ENCODE assay signal across 9 cellular contexts in the genomic region with DNA sequence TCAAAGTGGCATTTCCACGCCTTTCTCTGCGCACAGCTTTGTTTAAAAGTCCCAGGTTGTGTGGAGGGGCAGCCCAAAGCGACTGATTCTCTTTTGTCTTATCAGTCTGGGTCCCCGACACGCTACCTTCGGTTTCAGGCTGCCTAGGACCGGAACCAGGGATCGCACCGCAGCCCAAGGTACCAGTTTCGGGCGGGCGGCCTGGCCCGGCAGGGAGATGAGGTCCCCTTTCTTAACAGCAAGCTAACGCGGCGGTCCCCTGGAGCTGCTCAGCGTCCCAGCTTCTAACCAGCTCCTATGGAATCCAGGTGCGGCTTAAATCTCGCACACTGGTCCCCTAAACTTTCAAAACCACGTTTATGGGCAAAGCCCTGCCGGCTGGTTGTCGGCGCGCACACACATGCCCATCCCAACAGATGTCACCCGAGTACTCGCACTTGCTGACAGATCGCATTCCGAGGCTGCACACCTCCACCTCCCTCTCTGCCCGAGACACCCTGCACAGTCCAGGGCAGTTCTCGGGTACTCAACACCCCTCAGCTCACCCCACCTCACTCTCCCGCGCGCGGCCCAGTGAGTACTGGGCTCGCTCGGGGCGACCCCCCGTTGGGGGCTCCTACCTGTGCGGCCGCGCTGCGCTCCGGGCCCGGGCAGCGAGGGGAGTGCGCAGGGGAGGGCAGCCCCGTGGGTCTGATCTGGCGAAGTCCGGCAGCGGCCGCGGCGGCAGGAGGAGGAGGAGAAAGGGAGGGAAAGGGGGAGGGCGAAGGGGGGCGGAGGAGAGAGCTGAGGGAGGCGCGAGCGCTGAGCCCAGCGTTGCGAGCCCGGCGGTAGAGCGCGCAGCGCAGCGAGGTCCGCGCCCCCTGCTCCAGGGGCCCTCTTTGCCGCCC. TPM values are rescaled to one million over a fixed set of nuclear protein-coding genes. Genes with fewer than 3 reads are reported as not detected.
DNase-seq lines count a peak whose midpoint lies in the region; ATAC-seq, FAIRE-seq and TF ChIP-seq lines count a peak whose summit lies in the region.
"Had no signal": no experiment of that assay in that cellular context is flagged by ENCODE, and none has a peak within 500 bp of the region (broad histone marks: within the 10 kb centered on the region; RNA-seq: fewer than 3 reads in every experiment).

A gene with protein sequence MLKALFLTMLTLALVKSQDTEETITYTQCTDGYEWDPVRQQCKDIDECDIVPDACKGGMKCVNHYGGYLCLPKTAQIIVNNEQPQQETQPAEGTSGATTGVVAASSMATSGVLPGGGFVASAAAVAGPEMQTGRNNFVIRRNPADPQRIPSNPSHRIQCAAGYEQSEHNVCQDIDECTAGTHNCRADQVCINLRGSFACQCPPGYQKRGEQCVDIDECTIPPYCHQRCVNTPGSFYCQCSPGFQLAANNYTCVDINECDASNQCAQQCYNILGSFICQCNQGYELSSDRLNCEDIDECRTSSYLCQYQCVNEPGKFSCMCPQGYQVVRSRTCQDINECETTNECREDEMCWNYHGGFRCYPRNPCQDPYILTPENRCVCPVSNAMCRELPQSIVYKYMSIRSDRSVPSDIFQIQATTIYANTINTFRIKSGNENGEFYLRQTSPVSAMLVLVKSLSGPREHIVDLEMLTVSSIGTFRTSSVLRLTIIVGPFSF (minus strand): TSS at position 692 of the 887 bp plus-strand sequence. CDS start 1,342 bp downstream, outside the sequence.

- in situ Hi-C loops in mammary epithelial cell (cut with MboI; ENCODE audit: low sequenced_read_pairs in 2 of 2): no loop called here

- peak; percentile 50 for ATAC-seq in GM21447 (IDR thresholded peaks at IDR 0.05; ENCODE audit: unreplicated experiment)
- peak; percentile 49 for ATAC-seq in stimulated activated memory B cell treated with anti-CD40 and anti-IgM and Interleukin-4, amounts not matched to agents 10 μg/mL and 1 μg/mL and 100 μg/mL, for 72 hours

- POLR2A ChIA-PET in OCI-LY7 (lab: Charles Lee): no interaction called here

- no peaks in the 10 kb centered on the region for H3K36me3 Mint-ChIP-seq in stimulated activated memory B cell treated with anti-CD40 and anti-IgM and Interleukin-4, amounts not matched to agents 10 μg/mL and 1 μg/mL and 100 μg/mL, for 72 hours

- H3K9me1 ChIP-seq in keratinocyte (ENCODE audit: control insufficient read depth, extremely low read depth, insufficient read depth, low read length): no peaks in the 10 kb centered on the region

- H2AFZ ChIP-seq in mammary epithelial cell (ENCODE audit: low read depth, low read length) (peak within 1 kb of the TSS; percentile 98), keratinocyte (ENCODE audit: control insufficient read depth, low read length) (peak within 1 kb of the TSS; percentile 91), OCI-LY7 (ENCODE audit: low read length) (no peak within 1 kb of the TSS)

- BruUV-seq in mammary epithelial cell (replicated peaks; lab: Mats Ljungman, UMichigan) (no TSS peak), OCI-LY7 (replicated peaks; lab: Mats Ljungman, UMichigan) (no TSS peak)

- H3K9me3 Mint-ChIP-seq in stimulated activated memory B cell treated with anti-CD40 and anti-IgM and Interleukin-4, amounts not matched to agents 10 μg/mL and 1 μg/mL and 100 μg/mL, for 72 hours: no peaks in the 10 kb centered on the region

- under 1% methylated on average over 30 of the region's 69 CpGs for WGBS in mammary epithelial cell (ENCODE audit: low coverage, missing lambda C conversion rate)

- H3K36me3 ChIP-seq in mammary epithelial cell (ENCODE audit: insufficient read depth, low read length) (peaks cover 5% of the 10 kb centered on the region), keratinocyte (ENCODE audit: control insufficient read depth in 2 of 2, extremely low read depth in 1 of 2, insufficient read depth in 2 of 2, low read length in 2 of 2) (peaks cover 0 to 4% of the 10 kb centered on the region in 2 experiments), OCI-LY7 (ENCODE audit: insufficient read depth, low read length) (no peaks in the 10 kb centered on the region)
- H3K36me3 ChIP-seq: neutrophil had no signal

- no peak within 1 kb of the TSS for H3K27ac Mint-ChIP-seq in stimulated activated memory B cell treated with anti-CD40 and anti-IgM and Interleukin-4, amounts not matched to agents 10 μg/mL and 1 μg/mL and 100 μg/mL, for 72 hours

- peak within 1 kb of the TSS; percentile 77 to 84 (median 80) for H3K4me3 ChIP-seq in mammary epithelial cell (replicated peaks in 1 of 3; ENCODE audit: insufficient read depth in 1 of 3, low read depth in 2 of 3, low read length in 3 of 3)
- peak within 1 kb of the TSS; percentile 70 to 91 (median 87) for H3K4me3 ChIP-seq in keratinocyte (ENCODE audit: control insufficient read depth in 2 of 3, extremely low read depth in 1 of 3, insufficient read depth in 2 of 3, low read depth in 1 of 3, low read length in 3 of 3)
- no peak within 1 kb of the TSS for H3K4me3 ChIP-seq in OCI-LY7 (ENCODE audit: low read depth, low read length, poor library complexity, severe bottlenecking)

- H3K4me3 Mint-ChIP-seq in stimulated activated memory B cell treated with anti-CD40 and anti-IgM and Interleukin-4, amounts not matched to agents 10 μg/mL and 1 μg/mL and 100 μg/mL, for 72 hours: peak within 1 kb of the TSS; percentile 22

- no peak for FAIRE-seq in keratinocyte (lab: Jason Lieb, UNC)

- H4K20me1 ChIP-seq in mammary epithelial cell (ENCODE audit: insufficient read depth, low read length) (no peaks in the 10 kb centered on the region), keratinocyte (ENCODE audit: control insufficient read depth, extremely low read depth, insufficient read depth, low read length) (no peaks in the 10 kb centered on the region), OCI-LY7 (ENCODE audit: insufficient read depth, low read length) (no peaks in the 10 kb centered on the region)

- peak within 1 kb of the TSS; percentile 95 for H3K4me2 ChIP-seq in mammary epithelial cell (ENCODE audit: insufficient read depth, low read depth, low read length)
- H3K4me2 ChIP-seq in keratinocyte (ENCODE audit: control insufficient read depth, extremely low read depth, insufficient read depth, low read depth, low read length): peak within 1 kb of the TSS; percentile 92
- no peak within 1 kb of the TSS for H3K4me2 ChIP-seq in OCI-LY7 (ENCODE audit: low read length)

- H3K27me3 ChIP-seq in mammary epithelial cell (ENCODE audit: insufficient read depth, low read length) (no peaks in the 10 kb centered on the region), keratinocyte (ENCODE audit: control insufficient read depth, extremely low read depth, insufficient read depth, low read length) (no peaks in the 10 kb centered on the region)

- DNase-seq in Ammon's horn (ENCODE audit: low spot score): peak; percentile 68
- DNase-seq in NCI-H2171 treated with DMSO at 0.1 percent for 48 hours (lab: John Stamatoyannopoulos, UW): peak; percentile 59
- peak; percentile 87 for DNase-seq in mammary epithelial cell
- no peak for DNase-seq in keratinocyte (ENCODE audit: low read depth, low spot score)
- DNase-seq in OCI-LY7 (ENCODE audit: low spot score): no peak
- DNase-seq in KG1 (lab: John Stamatoyannopoulos, UW): no peak

- H3K27me3 Mint-ChIP-seq in stimulated activated memory B cell treated with anti-CD40 and anti-IgM and Interleukin-4, amounts not matched to agents 10 μg/mL and 1 μg/mL and 100 μg/mL, for 72 hours: peaks cover 36% of the 10 kb centered on the region

- dilution Hi-C loops in mammary epithelial cell (cut with HindIII; ENCODE audit: low sequenced_read_pairs) (no loop called here), keratinocyte (cut with MboI; ENCODE audit: extremely low pct_ligation_motif_present, low sequenced_read_pairs) (no loop called here)

- H3K79me2 ChIP-seq in mammary epithelial cell (ENCODE audit: insufficient read depth, low read length): peaks cover 18% of the 10 kb centered on the region
- peaks cover 17% of the 10 kb centered on the region for H3K79me2 ChIP-seq in keratinocyte (ENCODE audit: control insufficient read depth, insufficient read depth, low read length)
- no peaks in the 10 kb centered on the region for H3K79me2 ChIP-seq in OCI-LY7 (ENCODE audit: insufficient read depth, low read depth, low read length)

- H3K9ac ChIP-seq in mammary epithelial cell (ENCODE audit: insufficient read depth, low read length): peak within 1 kb of the TSS; percentile 82
- peak within 1 kb of the TSS; percentile 80 for H3K9ac ChIP-seq in keratinocyte (ENCODE audit: control insufficient read depth, extremely low read depth, insufficient read depth, low read length)

- TF ChIP-seq CTCF in mammary epithelial cell (conservative IDR thresholded peaks at IDR 0.05 in 1 of 2, IDR thresholded peaks at IDR 0.05 in 1 of 2; ENCODE audit: extremely low read depth in 1 of 2, insufficient read depth in 1 of 2, low read depth in 1 of 2, low read length in 2 of 2): peak in 1 of 2 donors; percentile 26
- TF ChIP-seq CTCF in keratinocyte (optimal IDR thresholded peaks at IDR 0.05 in 1 of 3, IDR thresholded peaks at IDR 0.05 in 1 of 3, conservative IDR thresholded peaks at IDR 0.05 in 1 of 3; ENCODE audit: extremely low read depth in 1 of 3, insufficient read depth in 2 of 3, low read length in 3 of 3): peak in 1 of 3 experiments; percentile 67
- no peak for TF ChIP-seq CTCF in OCI-LY7 (conservative IDR thresholded peaks at IDR 0.05; ENCODE audit: low read length)

- intact Hi-C loops in mammary epithelial cell (cut with micrococcal nuclease) (loop anchor here (1.0 to 2.0 kb wide), 8 partner anchors 35 to 205 kb away; no protein-coding TSS in a partner anchor), OCI-LY7 (cut with micrococcal nuclease; ENCODE audit: unreplicated experiment) (no loop called here)

- H3K27ac ChIP-seq in mammary epithelial cell (ENCODE audit: insufficient read depth, low read depth, low read length): peak within 1 kb of the TSS; percentile 51
- peak within 1 kb of the TSS; percentile 45 for H3K27ac ChIP-seq in keratinocyte (ENCODE audit: control insufficient read depth, insufficient read depth, low read length)
- no peak within 1 kb of the TSS for H3K27ac ChIP-seq in OCI-LY7 (ENCODE audit: low read depth, low read length, poor library complexity, severe bottlenecking)
- H3K27ac ChIP-seq: neutrophil had no signal

- H3K4me1 Mint-ChIP-seq in stimulated activated memory B cell treated with anti-CD40 and anti-IgM and Interleukin-4, amounts not matched to agents 10 μg/mL and 1 μg/mL and 100 μg/mL, for 72 hours: peaks cover 7% of the 10 kb centered on the region

- H3K9me3 ChIP-seq in mammary epithelial cell (replicated peaks; ENCODE audit: insufficient read depth, low read length) (no peaks in the 10 kb centered on the region), keratinocyte (ENCODE audit: control insufficient read depth, low read depth, low read length) (no peaks in the 10 kb centered on the region), OCI-LY7 (ENCODE audit: low read length) (no peaks in the 10 kb centered on the region)
- H3K9me3 ChIP-seq: neutrophil had no signal

- H3K4me1 ChIP-seq in mammary epithelial cell (ENCODE audit: insufficient read depth, low read length): peaks cover 13% of the 10 kb centered on the region
- peaks cover 20% of the 10 kb centered on the region for H3K4me1 ChIP-seq in keratinocyte (ENCODE audit: control insufficient read depth, extremely low read depth, insufficient read depth, low read length)
- no peaks in the 10 kb centered on the region for H3K4me1 ChIP-seq in OCI-LY7 (ENCODE audit: insufficient read depth, low read length, poor library complexity, severe bottlenecking)

- CTCF ChIA-PET in mammary epithelial cell (lab: Charles Lee; ENCODE audit: low non-redundant PET) (interaction anchor here (0.6 to 1.1 kb wide), 4 partner anchors 22 to 152 kb away, joined by 3 to 7 read pairs (median 3); no protein-coding TSS in a partner anchor), OCI-LY7 (lab: Charles Lee; ENCODE audit: unreplicated experiment) (no interaction called here)

- no peaks in the 10 kb centered on the region for H3K9me2 ChIP-seq in OCI-LY7 (ENCODE audit: insufficient read depth, low read length)

RNA-seq across cellular contexts. Expression of the gene that starts here (rescaled TPM):
- total RNA-seq in mammary epithelial cell (100 to 1,000 TPM; 183 to 440 TPM), OCI-LY7 (2022) (0.61 TPM in 1 of 2 replicates, not detected in the other)
- polyA plus RNA-seq in mammary epithelial cell (232 TPM), keratinocyte (176 to 285 TPM (median 234 TPM) in 3 replicates)
- polyA minus RNA-seq in mammary epithelial cell (231 TPM), keratinocyte (159 to 294 TPM (median 228 TPM) in 3 replicates)
- 29.3 TPM for polyA plus RNA-seq in keratinocyte (2011; ENCODE audit: low read depth)
- polyA plus RNA-seq in keratinocyte (2011; cell fraction: cytosol; rRNA removed): 80.8 and 128 TPM in 2 replicates
- 212 and 243 TPM in 2 replicates for polyA plus RNA-seq in keratinocyte (2011; cell fraction: nucleus; rRNA removed)
- polyA plus RNA-seq in keratinocyte (2012; ENCODE audit: low replicate concordance): 44.9 and 156 TPM in 2 replicates
- 153 TPM for polyA minus RNA-seq in keratinocyte (2011; cell fraction: cytosol; rRNA and poly(A)+ RNA removed)
- polyA minus RNA-seq in keratinocyte (2011; cell fraction: nucleus; rRNA and poly(A)+ RNA removed): 120 and 192 TPM in 2 replicates
- total RNA-seq in OCI-LY7 (2014; rRNA removed; shearing (Covaris generic)): not detected in 2 replicates

Comparison
In these comparisons a context has a peak if more than half of its experiments do, and no peak if none do; other contexts are left out.
1. RNA of the gene that starts here (total RNA-seq): 183 to 440 TPM in mammary epithelial cell; 0.61 TPM in OCI-LY7; every median in the first group is over 100 times any median in the second.
2. DNase-seq: peak in Ammon's horn (single experiment), NCI-H2171 treated with DMSO at 0.1 percent for 48 hours (single experiment) and mammary epithelial cell (single experiment); none in keratinocyte (single experiment), OCI-LY7 (single experiment) and KG1 (single experiment).